11 cellular contexts compared by ENCODE assay signal in the genomic region with DNA sequence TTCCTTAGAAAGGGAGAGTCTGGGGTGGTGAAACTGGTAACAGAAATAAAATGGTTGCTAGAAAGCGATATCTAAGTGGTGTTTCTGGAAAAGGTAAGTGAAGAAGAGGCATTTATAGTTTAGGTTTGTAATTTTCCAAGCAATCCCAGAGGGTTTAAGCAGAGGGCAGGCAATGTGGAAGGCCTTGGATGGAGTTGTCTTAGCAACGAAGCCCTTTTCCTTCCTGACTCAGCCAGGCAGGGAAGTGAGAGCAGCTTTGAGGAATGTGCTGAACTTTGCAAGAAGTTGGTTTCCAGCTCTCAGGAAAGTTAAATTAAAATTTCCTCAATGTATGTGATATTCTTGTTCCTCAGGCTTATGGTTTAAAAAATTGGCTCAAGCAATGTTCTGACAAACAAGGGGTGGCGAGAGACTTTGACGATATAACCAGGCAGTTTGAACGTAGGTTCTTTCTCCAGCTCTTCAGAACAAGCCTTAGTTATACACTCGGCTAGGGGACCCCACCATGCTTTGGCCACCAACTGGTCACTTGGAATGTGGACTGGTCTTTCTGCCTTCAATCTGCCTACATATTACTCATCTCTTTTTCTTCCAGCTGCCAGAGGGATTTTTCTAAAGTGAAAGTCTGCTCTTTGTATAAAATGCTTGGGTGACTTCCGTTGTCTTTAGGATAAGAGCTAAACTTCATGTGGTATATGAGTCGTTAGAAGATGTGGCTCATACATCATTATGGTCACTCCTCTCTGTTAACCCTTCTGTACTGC.
DNase-seq lines count a peak whose midpoint lies in the region; ATAC-seq, FAIRE-seq and TF ChIP-seq lines count a peak whose summit lies in the region.
"Had no signal": no experiment of that assay in that cellular context is flagged by ENCODE, and none has a peak within 500 bp of the region (broad histone marks: within the 10 kb centered on the region; RNA-seq: fewer than 3 reads in every experiment).

No MANE protein-coding gene starts in this region.

- dilution Hi-C loops in endothelial cell of umbilical vein (cut with MboI; ENCODE audit: extremely low pct_ligation_motif_present, low sequenced_read_pairs) = no loop called here

- FAIRE-seq in endothelial cell of umbilical vein (lab: Jason Lieb, UNC) = peak; percentile 91

- no peaks in the 10 kb centered on the region for H3K4me1 ChIP-seq in A673 (ENCODE audit: insufficient read depth, low read length, poor library complexity, severe bottlenecking)
- H3K4me1 ChIP-seq in NT2/D1 (ENCODE audit: insufficient read depth, insufficient read length) = no peaks in the 10 kb centered on the region
- peaks cover 26% of the 10 kb centered on the region for H3K4me1 ChIP-seq in endothelial cell of umbilical vein (ENCODE audit: control insufficient read depth, extremely low read depth, insufficient read depth, low read length)
- H3K4me1 ChIP-seq in lower lobe of right lung = no peaks in the 10 kb centered on the region

- no peaks in the 10 kb centered on the region for H3K79me2 ChIP-seq in endothelial cell of umbilical vein (ENCODE audit: control insufficient read depth, insufficient read depth, low read length)

- H3K27me3 ChIP-seq in A673 (replicated peaks; ENCODE audit: insufficient read depth, low read depth, low read length, poor library complexity) (no peaks in the 10 kb centered on the region), NT2/D1 (ENCODE audit: insufficient read depth, insufficient read length) (no peaks in the 10 kb centered on the region), endothelial cell of umbilical vein (ENCODE audit: control insufficient read depth in 2 of 2, insufficient read depth in 2 of 2, low read length in 2 of 2) (no peaks in the 10 kb centered on the region), lower lobe of right lung (ENCODE audit: low read depth) (no peaks in the 10 kb centered on the region)

- H3K36me3 ChIP-seq in A673 (ENCODE audit: insufficient read depth, low read length, poor library complexity, severe bottlenecking) (no peaks in the 10 kb centered on the region), NT2/D1 (ENCODE audit: insufficient read depth, insufficient read length, low read length) (no peaks in the 10 kb centered on the region), endothelial cell of umbilical vein (ENCODE audit: control insufficient read depth in 2 of 2, extremely low read depth in 1 of 2, insufficient read depth in 2 of 2, low read length in 2 of 2) (no peaks in the 10 kb centered on the region), lower lobe of right lung (no peaks in the 10 kb centered on the region)

- TF ChIP-seq CTCF in A673 (conservative IDR thresholded peaks at IDR 0.05; ENCODE audit: low read depth, low read length) (no peak), endothelial cell of umbilical vein (IDR thresholded peaks at IDR 0.05; ENCODE audit: extremely low read depth in 1 of 2, insufficient read depth in 1 of 2, low read depth in 1 of 2, low read length in 2 of 2) (no peak), lower lobe of right lung (IDR thresholded peaks at IDR 0.05) (no peak)

- no peaks in the 10 kb centered on the region for H3K9me1 ChIP-seq in endothelial cell of umbilical vein (replicated peaks; ENCODE audit: control insufficient read depth, extremely low read depth, insufficient read depth, low read length)

- peak; percentile 18 for TF ChIP-seq POLR2A in endothelial cell of umbilical vein (IDR thresholded peaks at IDR 0.05; ENCODE audit: low read depth, low read length)

- DNase-seq in A673 (ENCODE audit: low spot score) (peak; percentile 11), NT2/D1 (ENCODE audit: low read depth, low spot score) (peak; percentile 16), endothelial cell of umbilical vein (ENCODE audit: low read depth, low spot score) (peak; percentile 89), lower lobe of right lung (no peak), NCI-H1105 treated with DMSO at 0.1 percent for 48 hours (lab: John Stamatoyannopoulos, UW) (no peak)
- DNase-seq: activated T-cell treated with anti-CD3 and anti-CD28 coated beads, Interleukin-2, amount 50 U/mL, for 4 hours; stimulated activated naive B cell treated with anti-CD40 and anti-IgM and Interleukin-4, amounts not matched to agents 10 μg/mL and 1 μg/mL and 100 μg/mL, for 72 hours had no signal

- no peak overlapping the region for H3K4me3 ChIP-seq in A673 (ENCODE audit: low read depth, low read length, poor library complexity, severe bottlenecking)
- no peak overlapping the region for H3K4me3 ChIP-seq in NT2/D1 (ENCODE audit: insufficient read length, low read depth)
- H3K4me3 ChIP-seq in endothelial cell of umbilical vein (replicated peaks in 1 of 3; ENCODE audit: insufficient read depth in 1 of 3, low read depth in 1 of 3, low read length in 3 of 3) = peak overlapping the region in 1 of 3 experiments; percentile 38
- no peak overlapping the region for H3K4me3 ChIP-seq in lower lobe of right lung

- H3K9ac ChIP-seq in NT2/D1 (ENCODE audit: insufficient read length, low read depth) (no peak overlapping the region), endothelial cell of umbilical vein (replicated peaks; ENCODE audit: extremely low read depth, insufficient read depth, low read length) (peak overlapping the region; percentile 82)

- peak overlapping the region; percentile 97 for H3K4me2 ChIP-seq in endothelial cell of umbilical vein (ENCODE audit: insufficient read depth, low read length)

- H3K27ac ChIP-seq in A673 (ENCODE audit: low read depth, low read length, poor library complexity, severe bottlenecking) (no peak overlapping the region), endothelial cell of umbilical vein (ENCODE audit: insufficient read depth, low read depth, low read length) (peak overlapping the region; percentile 97), lower lobe of right lung (peak overlapping the region; percentile 36)
- H3K27ac ChIP-seq: C4-2B had no signal

- POLR2A ChIA-PET in A673 (lab: Charles Lee; ENCODE audit: low non-redundant PET) (no interaction called here), endothelial cell of umbilical vein (lab: Charles Lee) (no interaction called here)

- BruUV-seq in A673 (replicated peaks; lab: Mats Ljungman, UMichigan) = no TSS peak
- TSS peak; percentile 81 for BruUV-seq in endothelial cell of umbilical vein (replicated peaks; lab: Mats Ljungman, UMichigan)

- H4K20me1 ChIP-seq in endothelial cell of umbilical vein (replicated peaks; ENCODE audit: control insufficient read depth, extremely low read depth, insufficient read depth, low read length) = no peaks in the 10 kb centered on the region

- CTCF ChIA-PET in A673 (lab: Charles Lee) = no interaction called here
- CTCF ChIA-PET in endothelial cell of umbilical vein (lab: Charles Lee) = interaction anchor here (1.0 to 1.6 kb wide), 8 partner anchors 15 to 639 kb away, joined by 3 to 5 read pairs (median 3); no protein-coding TSS in a partner anchor

- no peaks in the 10 kb centered on the region for H3K9me3 ChIP-seq in A673 (ENCODE audit: low read depth, low read length, poor library complexity, severe bottlenecking)
- H3K9me3 ChIP-seq in NT2/D1 (ENCODE audit: insufficient read depth, low read length) = no peaks in the 10 kb centered on the region
- no peaks in the 10 kb centered on the region for H3K9me3 ChIP-seq in endothelial cell of umbilical vein (replicated peaks; ENCODE audit: control insufficient read depth, insufficient read depth, low read length)
- no peaks in the 10 kb centered on the region for H3K9me3 ChIP-seq in lower lobe of right lung

- intact Hi-C loops in A673 (cut with micrococcal nuclease; ENCODE audit: unreplicated experiment) (no loop called here), endothelial cell of umbilical vein (cut with micrococcal nuclease) (loop anchor here (1.0 to 2.0 kb wide), 9 partner anchors 21 to 502 kb away; partner anchors contain the start of gene SEM1), lower lobe of right lung (cut with DNase I) (no loop called here)

- peak overlapping the region; percentile 70 for H2AFZ ChIP-seq in endothelial cell of umbilical vein (ENCODE audit: low read depth, low read length)

- ATAC-seq in lower lobe of right lung (no peak), HG02938 (IDR thresholded peaks at IDR 0.05; ENCODE audit: unreplicated experiment) (no peak), HG02763 (IDR thresholded peaks at IDR 0.05; ENCODE audit: unreplicated experiment) (no peak), HG02981 (IDR thresholded peaks at IDR 0.05; ENCODE audit: unreplicated experiment) (no peak)
- ATAC-seq: activated T-cell treated with anti-CD3 and anti-CD28 coated beads, Interleukin-2, amount 50 U/mL, for 4 hours; stimulated activated naive B cell treated with anti-CD40 and anti-IgM and Interleukin-4, amounts not matched to agents 10 μg/mL and 1 μg/mL and 100 μg/mL, for 72 hours had no signal

TF ChIP-seq in endothelial cell of umbilical vein, 7 proteins besides CTCF, POLR2A, EP300 and RAD21:
- no peak for TF ChIP-seq GATA2 (IDR thresholded peaks at IDR 0.05; ENCODE audit: insufficient read depth, insufficient read length, low read depth, low read length)
- peak; percentile 84 for TF ChIP-seq JUN (IDR thresholded peaks at IDR 0.05; ENCODE audit: borderline replicate concordance, insufficient read depth, insufficient read length, low read depth)
- no peak for TF ChIP-seq EZH2 (IDR thresholded peaks at IDR 0.05; ENCODE audit: borderline replicate concordance, low read depth, low read length, severe bottlenecking)
- TF ChIP-seq POLR2AphosphoS5 (IDR thresholded peaks at IDR 0.05; ENCODE audit: insufficient read depth, low read depth, low read length) = peak; percentile 48
- peak; percentile 58 for TF ChIP-seq FOS (IDR thresholded peaks at IDR 0.05; ENCODE audit: borderline replicate concordance, insufficient read depth, low read length)
- no peak for TF ChIP-seq MYC (IDR thresholded peaks at IDR 0.05; ENCODE audit: low read depth, low read length)

Comparison
In these comparisons a context has a peak if more than half of its experiments do, and no peak if none do; other contexts are left out.
1. DNase-seq: peak in A673 (single experiment), NT2/D1 (single experiment) and endothelial cell of umbilical vein (single experiment); none in lower lobe of right lung (single experiment) and NCI-H1105 treated with DMSO at 0.1 percent for 48 hours (single experiment).